22 cellular contexts compared by ENCODE assay signal in genomic region chr7:25399000-25399750, GRCh38.
"Had no signal": no experiment of that assay in that cellular context is flagged by ENCODE, and none has a peak within 500 bp of the region (broad histone marks: within the 10 kb centered on the region; RNA-seq: fewer than 3 reads in every experiment).

No MANE protein-coding gene starts in this region.

- H3K27ac ChIP-seq: KMS-11 had no signal

- DNase-seq: activated CD4-positive, alpha-beta memory T cell treated with anti-CD3 and anti-CD28 coated beads, Interleukin-2, amount 10 ng/mL, durations not matched to agents 7 days and 5 days; activated CD4-positive, alpha-beta T cell treated with anti-CD3 and anti-CD28 coated beads for 36 hours; activated CD4-positive, alpha-beta T cell treated with anti-CD3 and anti-CD28 coated beads, Interleukin-2, amount 50 U/mL, for 1 hour; activated CD8-positive, alpha-beta memory T cell treated with anti-CD3 and anti-CD28 coated beads for 24 hours; activated CD8-positive, alpha-beta memory T cell treated with anti-CD3 and anti-CD28 coated beads, Interleukin-2, amount 10 ng/mL, durations not matched to agents 7 days and 5 days; activated CD8-positive, alpha-beta memory T cell treated with anti-CD3 and anti-CD28 coated beads, Interleukin-2, amount 50 U/mL, for 48 hours; activated effector memory CD4-positive, alpha-beta T cell treated with Interleukin-2 at 50 U/mL for 16 hours; activated naive CD4-positive, alpha-beta T cell treated with anti-CD3 and anti-CD28 coated beads, Interleukin-2, amount 10 ng/mL, durations not matched to agents 7 days and 5 days; activated naive CD8-positive, alpha-beta T cell treated with anti-CD3 and anti-CD28 coated beads, Interleukin-2, amount 50 U/mL, for 24 hours; activated T-cell treated with anti-CD3 and anti-CD28 coated beads, Interleukin-2, amount 50 U/mL, for 48 hours; anterior cingulate cortex; central memory CD4-positive, alpha-beta T cell; NCI-H1092 treated with DMSO at 0.1 percent for 48 hours; NCI-H1417; NCI-H1694; NCI-H1930; NCI-H2081 treated with DMSO at 0.1 percent for 48 hours; NCI-H510A; NCI-H526; NCI-H82; SHP77 treated with DMSO at 0.1 percent for 48 hours had no signal
